In genomic region chr2:164388511-164388910, GRCh38 we compare ENCODE assay signal across 8 cellular contexts.
A peak's percentile ranks its signal among the peaks of the same experiment; 100 is the strongest.
DNase-seq lines count a peak whose midpoint lies in the region; ATAC-seq, FAIRE-seq and TF ChIP-seq lines count a peak whose summit lies in the region.

No MANE protein-coding gene starts in this region.

- WGBS in HUES64, result 57% methylated on average over 2 of the region's 2 CpGs

- no peak for FAIRE-seq in kidney (lab: Jason Lieb, UNC)

- H3K9me3 ChIP-seq in HUES64 (ENCODE audit: insufficient read depth, low read depth, low read length) (no peaks in the 10 kb centered on the region), ascending aorta (no peaks in the 10 kb centered on the region), kidney (ENCODE audit: control insufficient read depth in 1 of 2, low read length in 2 of 2) (no peaks in the 10 kb centered on the region)

- H3K4me3 ChIP-seq in HUES64 (ENCODE audit: low read length) (no peak overlapping the region), fibroblast of the aortic adventitia (ENCODE audit: low read depth, low read length) (no peak overlapping the region), ascending aorta (no peak overlapping the region), kidney (ENCODE audit: low read length in 2 of 2) (no peak overlapping the region)

- DNase-seq in AG08396 (ENCODE audit: low spot score) (peak; percentile 63), fibroblast of the aortic adventitia (ENCODE audit: low read depth) (peak; percentile 63), ascending aorta (ENCODE audit: low spot score in 2 of 2) (no peak), kidney (no peak), Right ventricle myocardium superior (no peak)

- H3K9ac ChIP-seq in HUES64 (ENCODE audit: low read depth, low read length) (peak overlapping the region; percentile 26; the same call in 1 of the 2 replicates), kidney (ENCODE audit: low read length in 2 of 2) (no peak overlapping the region)

- peaks cover 30% of the 10 kb centered on the region for H3K4me1 ChIP-seq in HUES64 (ENCODE audit: insufficient read depth, low read length)
- H3K4me1 ChIP-seq in ascending aorta, result peaks cover 0 to 2% of the 10 kb centered on the region in 2 donors
- H3K4me1 ChIP-seq in kidney (ENCODE audit: control insufficient read depth in 1 of 2, insufficient read depth in 1 of 2, low read depth in 1 of 2, low read length in 2 of 2), result no peaks in the 10 kb centered on the region

- H3K27me3 ChIP-seq in HUES64 (ENCODE audit: insufficient read depth, low read length), result no peaks in the 10 kb centered on the region
- H3K27me3 ChIP-seq in ascending aorta, result no peaks in the 10 kb centered on the region

- TF ChIP-seq CTCF in fibroblast of the aortic adventitia (IDR thresholded peaks at IDR 0.05; ENCODE audit: insufficient read depth, low read length), result no peak
- no peak for TF ChIP-seq CTCF in ascending aorta (IDR thresholded peaks at IDR 0.05)
- TF ChIP-seq CTCF in kidney (IDR thresholded peaks at IDR 0.05; ENCODE audit: borderline replicate concordance, extremely low read depth, insufficient read depth), result no peak

- intact Hi-C loops in ascending aorta (cut with DNase I), result no loop called here
- intact Hi-C loops in kidney (cut with DNase I), result no loop called here
- intact Hi-C loops in Right ventricle myocardium superior (cut with DNase I), result no loop called here

- peak; percentile 74 for ATAC-seq in GM21529 (IDR thresholded peaks at IDR 0.05; ENCODE audit: unreplicated experiment)
- ATAC-seq in activated CD4-positive, CD25-positive, alpha-beta regulatory T cell treated with anti-CD3 and anti-CD28 coated beads, Interleukin-2, amount 50 U/mL, for 24 hours, result no peak
- ATAC-seq in Right ventricle myocardium superior (ENCODE audit: poor library complexity), result no peak

- H3K36me3 ChIP-seq in HUES64 (ENCODE audit: insufficient read depth, low read length) (no peaks in the 10 kb centered on the region), ascending aorta (no peaks in the 10 kb centered on the region), kidney (ENCODE audit: control insufficient read depth in 1 of 2, insufficient read depth in 2 of 2, low read length in 2 of 2) (no peaks in the 10 kb centered on the region)

- H3K27ac ChIP-seq in HUES64 (ENCODE audit: low read depth, low read length) (peak overlapping the region; percentile 74), ascending aorta (no peak overlapping the region), kidney (ENCODE audit: low read depth in 2 of 2, low read length in 2 of 2) (no peak overlapping the region)

Comparison
In these comparisons a context has a peak if more than half of its experiments do, and no peak if none do; other contexts are left out.
1. DNase-seq: peak in AG08396 (single experiment) and fibroblast of the aortic adventitia (single experiment); none in ascending aorta (0 of 2), kidney (single experiment) and Right ventricle myocardium superior (single experiment).